Comparison of ENCODE assay signal across 8 cellular contexts in genomic region chr20:17558154-17558940, GRCh38. TPM values are rescaled to one million over a fixed set of nuclear protein-coding genes. Genes with fewer than 3 reads are reported as not detected.
DNase-seq lines count a peak whose midpoint lies in the region; ATAC-seq lines count a peak whose summit lies in the region.

No MANE protein-coding gene starts in this region.

- no peak overlapping the region for H3K4me3 ChIP-seq in HUES6 (ENCODE audit: low read depth, low read length)

- H3K27ac Mint-ChIP-seq in activated CD8-positive, alpha-beta T cell treated with anti-CD3 and anti-CD28 coated beads, Interleukin-2, amount 10 ng/mL, durations not matched to agents 7 days and 5 days: no peak overlapping the region

- no peaks in the 10 kb centered on the region for H3K36me3 Mint-ChIP-seq in activated CD8-positive, alpha-beta T cell treated with anti-CD3 and anti-CD28 coated beads, Interleukin-2, amount 10 ng/mL, durations not matched to agents 7 days and 5 days (ENCODE audit: low read depth)

- no peak overlapping the region for H3K4me3 Mint-ChIP-seq in activated CD8-positive, alpha-beta T cell treated with anti-CD3 and anti-CD28 coated beads, Interleukin-2, amount 10 ng/mL, durations not matched to agents 7 days and 5 days

- no peaks in the 10 kb centered on the region for H3K9me3 ChIP-seq in HUES6 (ENCODE audit: control insufficient read depth, insufficient read depth, low read depth, low read length)

- peaks cover 22% of the 10 kb centered on the region for H3K4me1 Mint-ChIP-seq in activated CD8-positive, alpha-beta T cell treated with anti-CD3 and anti-CD28 coated beads, Interleukin-2, amount 10 ng/mL, durations not matched to agents 7 days and 5 days (ENCODE audit: low read depth)

- peak overlapping the region; percentile 70; the same call in 1 of the 2 replicates for H3K27ac ChIP-seq in HUES6 (ENCODE audit: low read depth, low read length)

- H3K36me3 ChIP-seq in HUES6 (ENCODE audit: control insufficient read depth, insufficient read depth, low read length): no peaks in the 10 kb centered on the region

- no peaks in the 10 kb centered on the region for H3K27me3 ChIP-seq in HUES6 (ENCODE audit: control insufficient read depth, insufficient read depth, low read length)

- DNase-seq in COLO829 (ENCODE audit: low spot score): peak; percentile 94
- DNase-seq in activated CD8-positive, alpha-beta T cell treated with anti-CD3 and anti-CD28 coated beads, Interleukin-2, amount 10 ng/mL, durations not matched to agents 7 days and 5 days: peak; percentile 33
- DNase-seq in foreskin melanocyte: peak; percentile 79
- DNase-seq in renal cortical epithelial cell (ENCODE audit: low read depth): peak; percentile 87
- DNase-seq in hippocampal formation (lab: John Stamatoyannopoulos, UW): no peak

- peaks cover 2% of the 10 kb centered on the region for H3K27me3 Mint-ChIP-seq in activated CD8-positive, alpha-beta T cell treated with anti-CD3 and anti-CD28 coated beads, Interleukin-2, amount 10 ng/mL, durations not matched to agents 7 days and 5 days (ENCODE audit: low read depth)

- CTCF ChIA-PET in activated CD8-positive, alpha-beta T cell treated with anti-CD3 and anti-CD28 coated beads, Interleukin-2, amount 10 ng/mL, durations not matched to agents 7 days and 5 days (lab: Charles Lee): interaction anchor here (1.1 to 1.2 kb wide), 2 partner anchors 12 to 124 kb away, joined by 3 read pairs; partner anchors contain the start of genes DSTN and RRBP1

- H3K9me3 Mint-ChIP-seq in activated CD8-positive, alpha-beta T cell treated with anti-CD3 and anti-CD28 coated beads, Interleukin-2, amount 10 ng/mL, durations not matched to agents 7 days and 5 days (ENCODE audit: insufficient read depth): no peaks in the 10 kb centered on the region

- H3K4me1 ChIP-seq in HUES6 (ENCODE audit: control insufficient read depth, insufficient read depth, low read length): peaks cover 31% of the 10 kb centered on the region

- peak; percentile 76 for ATAC-seq in activated CD8-positive, alpha-beta T cell treated with anti-CD3 and anti-CD28 coated beads, Interleukin-2, amount 10 ng/mL, durations not matched to agents 7 days and 5 days
- ATAC-seq in GM18517 (IDR thresholded peaks at IDR 0.05; ENCODE audit: unreplicated experiment) (no peak), GM18873 (IDR thresholded peaks at IDR 0.05; ENCODE audit: low FRiP score, unreplicated experiment) (no peak)

- no peak overlapping the region for H3K9ac ChIP-seq in HUES6 (ENCODE audit: low read length)

- POLR2A ChIA-PET in activated CD8-positive, alpha-beta T cell treated with anti-CD3 and anti-CD28 coated beads, Interleukin-2, amount 10 ng/mL, durations not matched to agents 7 days and 5 days (lab: Charles Lee): interaction anchor here (0.9 to 1.3 kb wide), 2 partner anchors 13 to 52 kb away, joined by 3 read pairs; no protein-coding TSS in a partner anchor

RNA-seq across cellular contexts. Expression of gene DSTN, which starts 11.5 kb away (rescaled TPM):
- 10 to 100 TPM; 59.0 to 63.6 TPM for total RNA-seq in activated CD8-positive, alpha-beta T cell treated with anti-CD3 and anti-CD28 coated beads, Interleukin-2, amount 10 ng/mL, durations not matched to agents 7 days and 5 days
- total RNA-seq in renal cortical epithelial cell: 297 and 433 TPM in 2 replicates

RNA-seq across cellular contexts. Expression of gene BFSP1, which starts 27.2 kb away (rescaled TPM):
- under 1 TPM; 0.50 to 0.55 TPM for total RNA-seq in activated CD8-positive, alpha-beta T cell treated with anti-CD3 and anti-CD28 coated beads, Interleukin-2, amount 10 ng/mL, durations not matched to agents 7 days and 5 days
- 2.3 and 7.5 TPM in 2 replicates for total RNA-seq in renal cortical epithelial cell

Comparison
In these comparisons a context has a peak if more than half of its experiments do, and no peak if none do; other contexts are left out.
1. DNase-seq: peak in COLO829 (single experiment), activated CD8-positive, alpha-beta T cell treated with anti-CD3 and anti-CD28 coated beads, Interleukin-2, amount 10 ng/mL, durations not matched to agents 7 days and 5 days (single experiment), foreskin melanocyte (single experiment) and renal cortical epithelial cell (single experiment); none in hippocampal formation (0 of 2).